In genomic region chr22:33599596-33599995, GRCh38 we compare ENCODE assay signal across 34 cellular contexts.
"Had no signal": no experiment of that assay in that cellular context is flagged by ENCODE, and none has a peak within 500 bp of the region (broad histone marks: within the 10 kb centered on the region; RNA-seq: fewer than 3 reads in every experiment).

No MANE protein-coding gene starts in this region.

- ATAC-seq: activated CD8-positive, alpha-beta T cell treated with anti-CD3 and anti-CD28 coated beads for 36 hours; activated naive CD8-positive, alpha-beta T cell treated with anti-CD3 and anti-CD28 coated beads, Interleukin-2, amount 50 U/mL, for 24 hours; activated T-cell treated with anti-CD3 and anti-CD28 coated beads, Interleukin-2, amount 50 U/mL, for 4 hours had no signal

- H3K9me3 ChIP-seq: ascending aorta had no signal

- DNase-seq: activated B cell treated with CpG ODN at 0.5 μM for 24 hours; activated CD4-positive, alpha-beta memory T cell treated with anti-CD3 and anti-CD28 coated beads for 36 hours; activated CD4-positive, alpha-beta T cell treated with anti-CD3 and anti-CD28 coated beads for 4 hours; activated CD4-positive, alpha-beta T cell treated with anti-CD3 and anti-CD28 coated beads, Interleukin-2, amount 10 ng/mL, durations not matched to agents 24 days and 14 days; activated CD4-positive, alpha-beta T cell treated with anti-CD3 and anti-CD28 coated beads, Interleukin-2, amount 50 U/mL, for 1 hour; activated CD4-positive, alpha-beta T cell treated with anti-CD3 and anti-CD28 coated beads, Interleukin-2, amount 50 U/mL, for 4 hours; activated CD4-positive, CD25-positive, alpha-beta regulatory T cell treated with anti-CD3 and anti-CD28 coated beads, Interleukin-2, amount 50 U/mL, for 72 hours; activated CD8-positive, alpha-beta memory T cell treated with anti-CD3 and anti-CD28 coated beads, Interleukin-2, amount 50 U/mL, for 4 hours; activated CD8-positive, alpha-beta T cell treated with anti-CD3 and anti-CD28 coated beads for 36 hours; activated effector memory CD4-positive, alpha-beta T cell treated with Interleukin-2 at 50 U/mL for 16 hours; activated gamma-delta T cell; activated naive CD4-positive, alpha-beta T cell treated with anti-CD3 and anti-CD28 coated beads, Interleukin-2, amount 10 ng/mL, durations not matched to agents 7 days and 5 days; activated naive CD4-positive, alpha-beta T cell treated with Interleukin-2 at 50 U/mL for 16 hours; activated naive CD8-positive, alpha-beta T cell treated with anti-CD3 and anti-CD28 coated beads, Interleukin-2, amount 10 ng/mL, durations not matched to agents 7 days and 5 days; activated naive CD8-positive, alpha-beta T cell treated with anti-CD3 and anti-CD28 coated beads, Interleukin-2, amount 50 U/mL, for 24 hours; activated T-cell treated with anti-CD3 and anti-CD28 coated beads for 4 hours; activated T-cell treated with anti-CD3 and anti-CD28 coated beads, Interleukin-2, amount 50 U/mL, for 1 hour; activated T-cell treated with anti-CD3 and anti-CD28 coated beads, Interleukin-2, amount 50 U/mL, for 4 hours; amygdala; anterior cingulate cortex; central memory CD4-positive, alpha-beta T cell; SW 1271; T-helper 1 cell; T-helper 2 cell; T-helper 9 cell had no signal

- H3K4me3 Mint-ChIP-seq: activated B cell treated with CpG ODN at 0.5 μM for 24 hours; activated CD4-positive, alpha-beta memory T cell treated with anti-CD3 and anti-CD28 coated beads for 36 hours; activated CD4-positive, alpha-beta T cell treated with anti-CD3 and anti-CD28 coated beads, Interleukin-2, amount 10 ng/mL, durations not matched to agents 24 days and 14 days; activated CD8-positive, alpha-beta T cell treated with anti-CD3 and anti-CD28 coated beads for 36 hours; activated naive CD4-positive, alpha-beta T cell treated with anti-CD3 and anti-CD28 coated beads, Interleukin-2, amount 10 ng/mL, durations not matched to agents 7 days and 5 days; activated naive CD4-positive, alpha-beta T cell treated with anti-CD3 and anti-CD28 coated beads, Interleukin-2, amount 50 U/mL, for 24 hours; activated naive CD8-positive, alpha-beta T cell; activated naive CD8-positive, alpha-beta T cell treated with anti-CD3 and anti-CD28 coated beads, Interleukin-2, amount 10 ng/mL, durations not matched to agents 7 days and 5 days; activated naive CD8-positive, alpha-beta T cell treated with anti-CD3 and anti-CD28 coated beads, Interleukin-2, amount 50 U/mL, for 24 hours; activated T-cell treated with anti-CD3 and anti-CD28 coated beads, Interleukin-2, amount 50 U/mL, for 4 hours; brain; T-helper 1 cell treated with Interleukin-12 subunit alpha and Interleukin-12 subunit beta and Interleukin-4 antibody, amounts not matched to agents 30 μg/mL and 1 μg/mL, for 36 hours; T-helper 2 cell treated with Interferon-gamma antibody and Interleukin-4, amounts not matched to agents 5 μg/mL and 100 μg/mL, for 36 hours had no signal

- H3K27me3 Mint-ChIP-seq: activated B cell treated with CpG ODN at 0.5 μM for 24 hours; activated CD4-positive, alpha-beta memory T cell treated with anti-CD3 and anti-CD28 coated beads for 36 hours; activated CD4-positive, alpha-beta T cell treated with anti-CD3 and anti-CD28 coated beads, Interleukin-2, amount 10 ng/mL, durations not matched to agents 24 days and 14 days; activated naive CD4-positive, alpha-beta T cell treated with anti-CD3 and anti-CD28 coated beads, Interleukin-2, amount 10 ng/mL, durations not matched to agents 7 days and 5 days; activated naive CD4-positive, alpha-beta T cell treated with anti-CD3 and anti-CD28 coated beads, Interleukin-2, amount 50 U/mL, for 24 hours; activated naive CD8-positive, alpha-beta T cell; activated naive CD8-positive, alpha-beta T cell treated with anti-CD3 and anti-CD28 coated beads, Interleukin-2, amount 10 ng/mL, durations not matched to agents 7 days and 5 days; brain had no signal

- H3K27me3 ChIP-seq: ascending aorta, cardiac muscle cell had no signal

- H3K9me3 Mint-ChIP-seq: activated B cell treated with CpG ODN at 0.5 μM for 24 hours; activated CD8-positive, alpha-beta T cell treated with anti-CD3 and anti-CD28 coated beads for 36 hours; activated naive CD4-positive, alpha-beta T cell treated with anti-CD3 and anti-CD28 coated beads, Interleukin-2, amount 50 U/mL, for 24 hours; brain had no signal

- H3K4me1 Mint-ChIP-seq: activated B cell treated with CpG ODN at 0.5 μM for 24 hours; activated CD4-positive, alpha-beta T cell treated with anti-CD3 and anti-CD28 coated beads, Interleukin-2, amount 10 ng/mL, durations not matched to agents 24 days and 14 days; activated naive CD4-positive, alpha-beta T cell treated with anti-CD3 and anti-CD28 coated beads, Interleukin-2, amount 10 ng/mL, durations not matched to agents 7 days and 5 days; activated naive CD4-positive, alpha-beta T cell treated with anti-CD3 and anti-CD28 coated beads, Interleukin-2, amount 50 U/mL, for 24 hours; activated naive CD8-positive, alpha-beta T cell treated with anti-CD3 and anti-CD28 coated beads, Interleukin-2, amount 10 ng/mL, durations not matched to agents 7 days and 5 days; activated naive CD8-positive, alpha-beta T cell treated with anti-CD3 and anti-CD28 coated beads, Interleukin-2, amount 50 U/mL, for 24 hours had no signal

- H3K36me3 Mint-ChIP-seq: activated CD4-positive, alpha-beta memory T cell treated with anti-CD3 and anti-CD28 coated beads for 36 hours; activated naive CD4-positive, alpha-beta T cell treated with anti-CD3 and anti-CD28 coated beads, Interleukin-2, amount 10 ng/mL, durations not matched to agents 7 days and 5 days; activated naive CD4-positive, alpha-beta T cell treated with anti-CD3 and anti-CD28 coated beads, Interleukin-2, amount 50 U/mL, for 24 hours; activated naive CD8-positive, alpha-beta T cell; activated naive CD8-positive, alpha-beta T cell treated with anti-CD3 and anti-CD28 coated beads, Interleukin-2, amount 10 ng/mL, durations not matched to agents 7 days and 5 days had no signal

- H3K36me3 ChIP-seq: cardiac muscle cell had no signal

- H3K4me3 ChIP-seq: ascending aorta, cardiac muscle cell had no signal

- H3K27ac Mint-ChIP-seq: activated B cell treated with CpG ODN at 0.5 μM for 24 hours; activated CD4-positive, alpha-beta memory T cell treated with anti-CD3 and anti-CD28 coated beads for 36 hours; activated CD4-positive, alpha-beta T cell treated with anti-CD3 and anti-CD28 coated beads, Interleukin-2, amount 10 ng/mL, durations not matched to agents 24 days and 14 days; activated CD8-positive, alpha-beta T cell treated with anti-CD3 and anti-CD28 coated beads for 36 hours; activated naive CD4-positive, alpha-beta T cell treated with anti-CD3 and anti-CD28 coated beads, Interleukin-2, amount 10 ng/mL, durations not matched to agents 7 days and 5 days; activated naive CD4-positive, alpha-beta T cell treated with anti-CD3 and anti-CD28 coated beads, Interleukin-2, amount 50 U/mL, for 24 hours; activated naive CD8-positive, alpha-beta T cell; activated naive CD8-positive, alpha-beta T cell treated with anti-CD3 and anti-CD28 coated beads, Interleukin-2, amount 10 ng/mL, durations not matched to agents 7 days and 5 days; activated naive CD8-positive, alpha-beta T cell treated with anti-CD3 and anti-CD28 coated beads, Interleukin-2, amount 50 U/mL, for 24 hours; activated T-helper 2 cell treated with anti-CD3 and anti-CD28 coated beads, Interferon-gamma antibody, Interleukin-2, Interleukin-4, amounts not matched to agents 10 μg/mL and 5 μg/mL and 100 μg/mL, durations not matched to agents 14 hours and 24 hours and 36 hours; brain; T-helper 1 cell treated with Interleukin-12 subunit alpha and Interleukin-12 subunit beta and Interleukin-4 antibody, amounts not matched to agents 30 μg/mL and 1 μg/mL, for 36 hours; T-helper 2 cell treated with Interferon-gamma antibody and Interleukin-4, amounts not matched to agents 5 μg/mL and 100 μg/mL, for 36 hours had no signal

- H3K4me1 ChIP-seq: ascending aorta had no signal

- H3K27ac ChIP-seq: ascending aorta, cardiac muscle cell, VCaP had no signal
